26 cellular contexts compared by ENCODE assay signal in genomic region chr21:27511241-27511640, GRCh38.
"Had no signal": no experiment of that assay in that cellular context is flagged by ENCODE, and none has a peak within 500 bp of the region (broad histone marks: within the 10 kb centered on the region; RNA-seq: fewer than 3 reads in every experiment).

No MANE protein-coding gene starts in this region.

- DNase-seq: activated CD4-positive, alpha-beta T cell treated with anti-CD3 and anti-CD28 coated beads for 4 hours; activated CD8-positive, alpha-beta memory T cell treated with anti-CD3 and anti-CD28 coated beads, Interleukin-2, amount 50 U/mL, for 4 hours; activated CD8-positive, alpha-beta T cell treated with anti-CD3 and anti-CD28 coated beads for 36 hours; activated effector memory CD4-positive, alpha-beta T cell treated with Interleukin-2 at 50 U/mL for 16 hours; activated naive CD4-positive, alpha-beta T cell; aorta; caudate nucleus; KG1; NCI-H1092; NCI-H1417; NCI-H1930; NCI-H2107; NCI-H2171 treated with DMSO at 0.1 percent for 48 hours; NCI-H345; NCI-H510A; NCI-H69; NK-92 treated with Interleukin-12 subunit alpha and Interleukin-12 subunit beta, amount 100 ng/mL, for 24 hours; OCI-M1; RPMI8226; T-helper 1 cell; WERI-Rb-1 had no signal

- H3K36me3 ChIP-seq: breast epithelium, WERI-Rb-1 had no signal

- H3K4me1 ChIP-seq: breast epithelium had no signal

- H3K9me3 ChIP-seq: breast epithelium had no signal

- H3K27me3 ChIP-seq: breast epithelium had no signal

- ATAC-seq: activated CD4-positive, CD25-positive, alpha-beta regulatory T cell treated with anti-CD3 and anti-CD28 coated beads, Interleukin-2, amount 50 U/mL, for 24 hours; activated CD8-positive, alpha-beta T cell treated with anti-CD3 and anti-CD28 coated beads for 36 hours; Panc1; Right ventricle myocardium inferior had no signal

- H3K27ac ChIP-seq: breast epithelium, SK-N-MC, WERI-Rb-1 had no signal

- H3K4me3 ChIP-seq: breast epithelium, SK-N-MC had no signal
